In the genomic region with DNA sequence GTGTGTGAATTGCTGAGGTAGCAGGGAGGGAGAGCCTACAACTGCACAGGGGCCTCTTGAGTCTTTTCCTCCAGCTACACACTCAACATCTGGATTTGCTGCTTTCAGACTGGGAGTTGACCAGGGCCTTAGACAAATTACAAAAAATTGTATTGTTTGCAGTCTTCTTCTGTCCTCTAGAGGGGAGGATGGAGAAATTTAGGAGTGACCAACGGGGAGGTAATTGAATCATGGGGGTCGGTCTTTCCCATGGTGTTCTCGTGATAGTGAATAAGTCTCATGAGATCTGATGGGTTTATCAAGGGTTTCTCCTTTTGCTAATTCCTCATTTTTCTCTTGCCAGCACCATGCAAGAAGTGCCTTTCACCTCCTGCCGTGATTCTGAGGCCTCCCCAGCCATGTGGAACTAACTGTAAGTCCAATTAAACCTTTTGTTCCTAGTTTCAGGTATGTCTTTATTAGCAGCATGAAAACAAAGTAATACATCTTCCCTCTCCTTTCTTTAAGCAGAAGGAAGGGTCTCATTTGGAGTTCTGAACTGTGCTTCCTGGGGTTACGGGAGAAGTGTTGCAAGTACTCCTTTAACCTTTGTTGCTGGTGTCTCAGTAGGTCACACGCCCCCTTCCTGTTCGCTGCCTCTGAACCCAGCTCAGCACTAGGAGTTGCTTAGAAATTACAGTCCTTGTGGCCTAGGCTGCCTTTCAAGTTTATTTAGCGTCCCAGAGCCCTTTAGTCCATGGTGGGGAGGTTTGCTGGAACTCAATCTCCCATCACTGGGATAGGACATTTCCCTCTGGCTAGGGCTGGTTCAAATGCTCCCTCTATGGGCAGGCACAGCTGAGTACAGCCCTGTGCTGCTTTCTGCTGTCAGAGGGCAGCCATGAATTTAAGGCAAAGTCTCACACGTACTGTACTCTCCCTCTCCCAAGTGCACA, we compare ENCODE assay signal across 11 cellular contexts. TPM values are rescaled to one million over a fixed set of nuclear protein-coding genes. Genes with fewer than 3 reads are reported as not detected.
A peak's percentile ranks its signal among the peaks of the same experiment; 100 is the strongest.
DNase-seq lines count a peak whose midpoint lies in the region; ATAC-seq and TF ChIP-seq lines count a peak whose summit lies in the region.
"Had no signal": no experiment of that assay in that cellular context is flagged by ENCODE, and none has a peak within 500 bp of the region (broad histone marks: within the 10 kb centered on the region; RNA-seq: fewer than 3 reads in every experiment).

No MANE protein-coding gene starts in this region.

- H3K4me3 Mint-ChIP-seq in CD4-positive, alpha-beta T cell = no peak overlapping the region
- H3K4me3 Mint-ChIP-seq: activated naive CD8-positive, alpha-beta T cell had no signal

- no peak overlapping the region for H3K27ac ChIP-seq in CD4-positive, alpha-beta T cell (ENCODE audit: low read depth, low read length)
- no peak overlapping the region for H3K27ac ChIP-seq in right lobe of liver
- no peak overlapping the region for H3K27ac ChIP-seq in hepatocyte

- no peak overlapping the region for H3K4me3 ChIP-seq in right lobe of liver
- no peak overlapping the region for H3K4me3 ChIP-seq in hepatocyte

- no peaks in the 10 kb centered on the region for H3K9me3 ChIP-seq in CD4-positive, alpha-beta T cell (ENCODE audit: control insufficient read depth, low read length)
- no peaks in the 10 kb centered on the region for H3K9me3 ChIP-seq in right lobe of liver
- no peaks in the 10 kb centered on the region for H3K9me3 ChIP-seq in hepatocyte (ENCODE audit: low read depth)

- H3K79me2 ChIP-seq in hepatocyte = no peaks in the 10 kb centered on the region

- POLR2A ChIA-PET in CD4-positive, alpha-beta T cell (lab: Charles Lee) = interaction anchor here (0.8 kb wide), 1 partner anchor 10 kb away, joined by 3 read pairs; no protein-coding TSS in a partner anchor

- no peak overlapping the region for H2AFZ ChIP-seq in hepatocyte

- intact Hi-C loops in CD4-positive, alpha-beta T cell (cut with DNase I, micrococcal nuclease) = no loop called here
- intact Hi-C loops in right lobe of liver (cut with DNase I) = no loop called here

- H3K27ac Mint-ChIP-seq in CD4-positive, alpha-beta T cell = no peak overlapping the region
- H3K27ac Mint-ChIP-seq: activated naive CD8-positive, alpha-beta T cell had no signal

- no peaks in the 10 kb centered on the region for H3K36me3 ChIP-seq in right lobe of liver
- no peaks in the 10 kb centered on the region for H3K36me3 ChIP-seq in hepatocyte (replicated peaks; ENCODE audit: insufficient read depth, low read depth)

- H3K4me1 ChIP-seq in right lobe of liver = no peaks in the 10 kb centered on the region
- no peaks in the 10 kb centered on the region for H3K4me1 ChIP-seq in hepatocyte (ENCODE audit: insufficient read depth)

- no peaks in the 10 kb centered on the region for H4K20me1 ChIP-seq in hepatocyte (ENCODE audit: insufficient read depth, poor library complexity, severe bottlenecking)

- peaks cover 4% of the 10 kb centered on the region for H3K27me3 Mint-ChIP-seq in CD4-positive, alpha-beta T cell

- peak in 1 of 10 experiments; percentile 10 for DNase-seq in CD4-positive, alpha-beta T cell
- DNase-seq in GM20000 (ENCODE audit: low spot score) (no peak), SKM-1 treated with dmso at 0.1 percent for 144 hours (lab: John Stamatoyannopoulos, UW; ENCODE audit: unreplicated experiment) (peak; percentile 69), right lobe of liver (no peak), hepatocyte (ENCODE audit: low spot score) (no peak), GM19238 (ENCODE audit: insufficient read length, low spot score) (no peak)
- DNase-seq in stimulated activated CD8-positive, alpha-beta memory T cell treated with anti-CD3 and anti-CD28 coated beads, Interleukin-4, amount 100 ng/mL, for 48 hours = no peak

- no peaks in the 10 kb centered on the region for H3K36me3 Mint-ChIP-seq in CD4-positive, alpha-beta T cell (ENCODE audit: low read depth)

- peak; percentile 24 for TF ChIP-seq CTCF in CD4-positive, alpha-beta T cell (IDR thresholded peaks at IDR 0.05)
- TF ChIP-seq CTCF in GM20000 (IDR thresholded peaks at IDR 0.05; ENCODE audit: extremely low read depth, missing control alignments) (peak; percentile 51), right lobe of liver (IDR thresholded peaks at IDR 0.05) (peak in 2 of 4 donors; percentile 10 to 28), hepatocyte (IDR thresholded peaks at IDR 0.05; ENCODE audit: poor library complexity) (no peak)

- H3K4me1 Mint-ChIP-seq in CD4-positive, alpha-beta T cell (ENCODE audit: low read depth) = no peaks in the 10 kb centered on the region

- ATAC-seq in CD4-positive, alpha-beta T cell (ENCODE audit: poor library complexity) = peak; percentile 59
- ATAC-seq in right lobe of liver = peak; percentile 45 to 62 (median 56)
- ATAC-seq in GM19455 (IDR thresholded peaks at IDR 0.05; ENCODE audit: unreplicated experiment) = no peak

- CTCF ChIA-PET in CD4-positive, alpha-beta T cell (lab: Charles Lee) = no interaction called here

- TF ChIP-seq POLR2A in right lobe of liver (IDR thresholded peaks at IDR 0.05) = no peak

- no peak overlapping the region for H3K4me2 ChIP-seq in hepatocyte

- no peaks in the 10 kb centered on the region for H3K9me2 ChIP-seq in hepatocyte (replicated peaks; ENCODE audit: insufficient read depth)

- 35% methylated on average over 9 of the region's 9 CpGs for WGBS in right lobe of liver (ENCODE audit: insufficient coverage, low coverage, low lambda C conversion rate, missing lambda C conversion rate)
- 76% methylated on average over 9 of the region's 9 CpGs for WGBS in hepatocyte (ENCODE audit: low lambda C conversion rate, missing lambda C conversion rate)

- no peaks in the 10 kb centered on the region for H3K27me3 ChIP-seq in CD4-positive, alpha-beta T cell (ENCODE audit: control insufficient read depth, insufficient read depth, low read length)
- H3K27me3 ChIP-seq in right lobe of liver (no peaks in the 10 kb centered on the region), hepatocyte (peaks cover 4% of the 10 kb centered on the region)

- H3K9me3 Mint-ChIP-seq in CD4-positive, alpha-beta T cell = no peaks in the 10 kb centered on the region

RNA-seq across cellular contexts. Expression of a gene that starts 4.4 kb away (rescaled TPM):
- total RNA-seq in CD4-positive, alpha-beta T cell = not detected
- total RNA-seq in right lobe of liver (not detected), hepatocyte (not detected in 2 replicates)
- not detected in 2 replicates for polyA plus RNA-seq in hepatocyte
- total RNA-seq: RPMI7951 had no signal
- polyA plus RNA-seq: thymus had no signal

RNA-seq across cellular contexts. Expression of a gene that starts 26.9 kb away (rescaled TPM):
- total RNA-seq in CD4-positive, alpha-beta T cell = not detected
- total RNA-seq in right lobe of liver (not detected), hepatocyte (not detected in 2 replicates)
- not detected in 2 replicates for polyA plus RNA-seq in hepatocyte
- total RNA-seq: RPMI7951 had no signal

RNA-seq across cellular contexts. Expression of a gene that starts 28.2 kb away (rescaled TPM):
- not detected for total RNA-seq in CD4-positive, alpha-beta T cell
- total RNA-seq in right lobe of liver (not detected), hepatocyte (not detected in 2 replicates)
- not detected in 2 replicates for polyA plus RNA-seq in hepatocyte
- total RNA-seq: RPMI7951 had no signal
- polyA plus RNA-seq: thymus had no signal

RNA-seq across cellular contexts. Expression of a gene that starts 45.5 kb away (rescaled TPM):
- not detected for total RNA-seq in CD4-positive, alpha-beta T cell
- total RNA-seq in right lobe of liver (not detected), hepatocyte (not detected in 2 replicates)
- polyA plus RNA-seq in hepatocyte = not detected in 2 replicates
- total RNA-seq: RPMI7951 had no signal
